In genomic region chr10:43781480-43782361, GRCh38 we compare ENCODE assay signal across 9 cellular contexts.
A peak's percentile ranks its signal among the peaks of the same experiment; 100 is the strongest.
DNase-seq lines count a peak whose midpoint lies in the region; ATAC-seq and TF ChIP-seq lines count a peak whose summit lies in the region.
"Had no signal": no experiment of that assay in that cellular context is flagged by ENCODE, and none has a peak within 500 bp of the region (broad histone marks: within the 10 kb centered on the region; RNA-seq: fewer than 3 reads in every experiment).

No MANE protein-coding gene starts in this region.

- peaks cover 8% of the 10 kb centered on the region for H3K27me3 Mint-ChIP-seq in activated T-cell treated with anti-CD3 and anti-CD28 coated beads, Interleukin-2, amount 50 U/mL, for 72 hours (ENCODE audit: low read depth)
- no peaks in the 10 kb centered on the region for H3K27me3 Mint-ChIP-seq in progenitor cell of endocrine pancreas

- peak; percentile 65 for ATAC-seq in HG03442 (IDR thresholded peaks at IDR 0.05; ENCODE audit: unreplicated experiment)
- ATAC-seq in activated T-cell treated with anti-CD3 and anti-CD28 coated beads, Interleukin-2, amount 50 U/mL, for 72 hours (replicated peaks in 1 of 2): peak; percentile 98 to 99

- peak overlapping the region; percentile 31 for H3K27ac Mint-ChIP-seq in activated T-cell treated with anti-CD3 and anti-CD28 coated beads, Interleukin-2, amount 50 U/mL, for 72 hours
- H3K27ac Mint-ChIP-seq in progenitor cell of endocrine pancreas: peak overlapping the region; percentile 87

- peaks cover 39% of the 10 kb centered on the region for H3K4me1 Mint-ChIP-seq in activated T-cell treated with anti-CD3 and anti-CD28 coated beads, Interleukin-2, amount 50 U/mL, for 72 hours (ENCODE audit: low read depth)
- peaks cover 20% of the 10 kb centered on the region for H3K4me1 Mint-ChIP-seq in progenitor cell of endocrine pancreas (ENCODE audit: low read depth)

- no peak overlapping the region for H3K4me3 ChIP-seq in GM12865 (ENCODE audit: low read depth, low read length)
- H3K4me3 ChIP-seq: ascending aorta had no signal

- H3K4me3 Mint-ChIP-seq in activated T-cell treated with anti-CD3 and anti-CD28 coated beads, Interleukin-2, amount 50 U/mL, for 72 hours: peak overlapping the region; percentile 39 to 50
- H3K4me3 Mint-ChIP-seq in progenitor cell of endocrine pancreas (ENCODE audit: low read depth): peak overlapping the region; percentile 12

- no peaks in the 10 kb centered on the region for H3K36me3 Mint-ChIP-seq in activated T-cell treated with anti-CD3 and anti-CD28 coated beads, Interleukin-2, amount 50 U/mL, for 72 hours (ENCODE audit: insufficient read depth in 2 of 2)
- H3K36me3 Mint-ChIP-seq in progenitor cell of endocrine pancreas (ENCODE audit: insufficient read depth): no peaks in the 10 kb centered on the region

- TF ChIP-seq CTCF in GM12865 (IDR thresholded peaks at IDR 0.05; ENCODE audit: insufficient read depth, low read depth, low read length, missing control alignments) (no peak), progenitor cell of endocrine pancreas (IDR thresholded peaks at IDR 0.05; ENCODE audit: unreplicated experiment) (no peak)

- no peaks in the 10 kb centered on the region for H3K9me3 Mint-ChIP-seq in activated T-cell treated with anti-CD3 and anti-CD28 coated beads, Interleukin-2, amount 50 U/mL, for 72 hours
- no peaks in the 10 kb centered on the region for H3K9me3 Mint-ChIP-seq in progenitor cell of endocrine pancreas (ENCODE audit: low read depth)

- DNase-seq in GM12865 (ENCODE audit: low read depth) (peak; percentile 21), progenitor cell of endocrine pancreas (ENCODE audit: low spot score, unreplicated experiment) (no peak), SIG-M5 treated with dmso at 0.1 percent for 504 hours (lab: John Stamatoyannopoulos, UW; ENCODE audit: unreplicated experiment) (no peak), NCI-H345 (lab: John Stamatoyannopoulos, UW) (no peak), NCI-H1436 treated with DMSO at 0.1 percent for 48 hours (lab: John Stamatoyannopoulos, UW) (no peak), NCI-H187 treated with DMSO at 0.1 percent for 48 hours (lab: John Stamatoyannopoulos, UW) (no peak)
- peak; percentile 62 to 68 for DNase-seq in activated T-cell treated with anti-CD3 and anti-CD28 coated beads, Interleukin-2, amount 50 U/mL, for 72 hours

Comparison
In these comparisons a context has a peak if more than half of its experiments do, and no peak if none do; other contexts are left out.
1. DNase-seq: peak in GM12865 (single experiment) and activated T-cell treated with anti-CD3 and anti-CD28 coated beads, Interleukin-2, amount 50 U/mL, for 72 hours (2 of 2); none in progenitor cell of endocrine pancreas (single experiment), SIG-M5 treated with dmso at 0.1 percent for 504 hours (single experiment), NCI-H345 (single experiment), NCI-H1436 treated with DMSO at 0.1 percent for 48 hours (single experiment) and NCI-H187 treated with DMSO at 0.1 percent for 48 hours (single experiment).